8 cellular contexts compared by ENCODE assay signal in the genomic region with DNA sequence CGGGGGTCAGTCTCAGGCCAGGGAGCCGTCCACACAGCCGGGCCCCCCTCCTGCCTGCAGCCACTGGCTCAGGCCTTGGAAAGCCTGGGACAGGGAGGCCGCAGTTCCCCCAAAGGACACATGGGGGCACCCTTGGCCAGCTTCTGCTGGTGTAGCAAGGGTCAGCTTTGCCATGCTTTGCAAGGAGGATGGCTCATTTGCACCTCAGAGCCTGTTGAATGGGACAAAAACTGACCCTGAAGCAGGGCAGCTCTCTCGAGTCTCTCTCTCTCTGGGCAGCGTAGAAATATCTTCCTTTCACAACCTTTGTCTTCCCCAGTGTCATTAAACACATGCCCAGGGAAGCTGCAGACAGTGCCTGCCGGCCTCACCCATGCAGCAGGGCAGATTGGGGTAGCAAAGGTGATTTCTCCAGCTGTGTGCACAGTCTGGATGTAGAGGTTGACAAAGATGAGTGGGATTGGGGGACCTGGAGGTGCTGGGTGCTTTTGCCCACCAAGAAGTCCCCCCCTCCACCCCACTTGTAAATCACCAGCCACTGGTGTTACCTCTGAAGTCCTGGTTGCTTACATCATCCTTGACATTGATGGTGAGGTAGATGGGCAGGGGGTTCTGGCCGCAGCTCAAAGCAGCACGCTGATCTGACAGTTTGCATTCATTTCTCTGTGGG. TPM values are rescaled to one million over a fixed set of nuclear protein-coding genes. Genes with fewer than 3 reads are reported as not detected.
DNase-seq lines count a peak whose midpoint lies in the region; ATAC-seq and TF ChIP-seq lines count a peak whose summit lies in the region.

No MANE protein-coding gene starts in this region.

- CTCF ChIA-PET in RWPE1 (lab: Yijun Ruan, JAX): interaction anchor here (0.6 to 3.1 kb wide), 24 partner anchors 10 to 486 kb away, joined by 3 to 26 read pairs (median 5); a partner anchor contains a TSS

- ATAC-seq in HG03108 (IDR thresholded peaks at IDR 0.05; ENCODE audit: unreplicated experiment): no peak

- H3K9me3 ChIP-seq in testis: no peaks in the 10 kb centered on the region

- DNase-seq in GDM1 (lab: John Stamatoyannopoulos, UW): peak; percentile 52
- DNase-seq in HPDE6-E6E7 (ENCODE audit: extremely low spot score): peak; percentile 82
- DNase-seq in RWPE1 (ENCODE audit: low spot score): peak; percentile 87
- DNase-seq in activated effector memory CD4-positive, alpha-beta T cell treated with Interleukin-2 at 50 U/mL for 16 hours: peak; percentile 68
- peak; percentile 52 for DNase-seq in foreskin melanocyte
- DNase-seq in occipital lobe (lab: John Stamatoyannopoulos, UW): peak; percentile 62
- DNase-seq in testis: peak; percentile 90

- POLR2A ChIA-PET in RWPE1 (lab: Yijun Ruan, JAX; ENCODE audit: low non-redundant PET): no interaction called here

- peak; percentile 99 for TF ChIP-seq CTCF in RWPE1 (conservative IDR thresholded peaks at IDR 0.05; ENCODE audit: low read depth)
- TF ChIP-seq CTCF in testis (IDR thresholded peaks at IDR 0.05): peak; percentile 81 to 97 (median 91)

- WGBS in testis, 2 donors: 33 to 47% methylated on average over 6 to 9 of the region's 9 CpGs

- no peaks in the 10 kb centered on the region for H3K36me3 ChIP-seq in testis (ENCODE audit: low read depth, missing control alignments)

- TF ChIP-seq POLR2A in testis (IDR thresholded peaks at IDR 0.05): no peak

- no peak overlapping the region for H3K4me3 ChIP-seq in testis

- no peaks in the 10 kb centered on the region for H3K4me1 ChIP-seq in testis

- no peak overlapping the region for H3K27ac ChIP-seq in RWPE1
- no peak overlapping the region for H3K27ac ChIP-seq in testis

- intact Hi-C loops in testis (cut with DNase I; ENCODE audit: low total_unique reads): loop anchor here (5.0 kb wide), 1 partner anchor 68 kb away; no protein-coding TSS in a partner anchor

- H3K27me3 ChIP-seq in testis: no peaks in the 10 kb centered on the region

RNA-seq across cellular contexts. Expression of a gene that starts 17.4 kb away (rescaled TPM):
- total RNA-seq in occipital lobe (2.2 TPM), testis (10 to 100 TPM in 1 of 2 donors, 1 to 10 TPM in 1; 9.4 to 10.2 TPM)
- polyA plus RNA-seq in testis (ENCODE audit: insufficient read depth, low read depth, low replicate concordance): 8.0 TPM

RNA-seq across cellular contexts. Expression of a gene that starts 31.1 kb away (rescaled TPM):
- total RNA-seq in occipital lobe (not detected), testis (under 1 TPM; 0.31 to 0.71 TPM)
- polyA plus RNA-seq in testis (ENCODE audit: insufficient read depth, low read depth, low replicate concordance): 0.67 TPM
